In genomic region chr11:11931461-11932055, GRCh38 we compare ENCODE assay signal across 8 cellular contexts.
DNase-seq lines count a peak whose midpoint lies in the region; ATAC-seq and TF ChIP-seq lines count a peak whose summit lies in the region.

No MANE protein-coding gene starts in this region.

- H3K36me3 ChIP-seq in suprapubic skin, result peaks cover 45% of the 10 kb centered on the region

- DNase-seq in AG20443 (ENCODE audit: low spot score) (peak; percentile 66), GM13976 (ENCODE audit: low spot score) (no peak), NCI-H345 (lab: John Stamatoyannopoulos, UW) (peak; percentile 21), astrocyte of the hippocampus (ENCODE audit: low read depth, low spot score) (peak; percentile 82), iPS-NIHi11 (ENCODE audit: low spot score) (peak; percentile 49), suprapubic skin (ENCODE audit: low spot score in 2 of 2) (no peak)
- DNase-seq in activated CD4-positive, alpha-beta T cell treated with anti-CD3 and anti-CD28 coated beads for 1 hour, result no peak

- no peak for ATAC-seq in GM21576 (IDR thresholded peaks at IDR 0.05; ENCODE audit: unreplicated experiment)

- peak; percentile 7 for TF ChIP-seq CTCF in GM13976 (IDR thresholded peaks at IDR 0.05; ENCODE audit: borderline replicate concordance, control extremely low read depth, extremely low read depth, insufficient read depth, missing control alignments)
- peak; percentile 49 to 67 for TF ChIP-seq CTCF in suprapubic skin (IDR thresholded peaks at IDR 0.05)

- in situ Hi-C loops in GM13976 (cut with MboI; ENCODE audit: low sequenced_read_pairs, unreplicated experiment), result no loop called here

- no peaks in the 10 kb centered on the region for H3K9me3 ChIP-seq in suprapubic skin

- H3K4me1 ChIP-seq in suprapubic skin, result no peaks in the 10 kb centered on the region

- H3K27ac ChIP-seq in suprapubic skin, result no peak overlapping the region

- no peak for TF ChIP-seq POLR2A in suprapubic skin (IDR thresholded peaks at IDR 0.05)

- no peak overlapping the region for H3K4me3 ChIP-seq in suprapubic skin

- 48% methylated on average over 5 of the region's 5 CpGs for WGBS in suprapubic skin

- no peaks in the 10 kb centered on the region for H3K27me3 ChIP-seq in suprapubic skin

- no peak for TF ChIP-seq EP300 in suprapubic skin (IDR thresholded peaks at IDR 0.05)

Comparison
In these comparisons a context has a peak if more than half of its experiments do, and no peak if none do; other contexts are left out.
1. DNase-seq: peak in AG20443 (single experiment), NCI-H345 (single experiment), astrocyte of the hippocampus (single experiment) and iPS-NIHi11 (single experiment); none in GM13976 (single experiment), suprapubic skin (0 of 2) and activated CD4-positive, alpha-beta T cell treated with anti-CD3 and anti-CD28 coated beads for 1 hour (single experiment).